ENCODE assay signal across 8 cellular contexts in genomic region chr1:3624194-3625136, GRCh38. TPM values are rescaled to one million over a fixed set of nuclear protein-coding genes. Genes with fewer than 3 reads are reported as not detected.
DNase-seq lines count a peak whose midpoint lies in the region; ATAC-seq and TF ChIP-seq lines count a peak whose summit lies in the region.

Gene TPRG1L, plus strand, starts transcription at chr1:3625015. Its CDS starts 58 bp downstream, at chr1:3625073.

- peak within 1 kb of the TSS; percentile 72 for H3K9ac ChIP-seq in BLaER1

- CTCF ChIA-PET in activated CD4-positive, alpha-beta T cell treated with anti-CD3 and anti-CD28 coated beads, Interleukin-2, amount 10 ng/mL, durations not matched to agents 7 days and 5 days (lab: Charles Lee) = no interaction called here

- no peak for TF ChIP-seq CTCF in coronary artery (IDR thresholded peaks at IDR 0.05)

- peaks cover 9% of the 10 kb centered on the region for H3K36me3 Mint-ChIP-seq in activated CD4-positive, alpha-beta T cell treated with anti-CD3 and anti-CD28 coated beads, Interleukin-2, amount 10 ng/mL, durations not matched to agents 7 days and 5 days (ENCODE audit: low read depth)

- DNase-seq in NCI-H69 (lab: John Stamatoyannopoulos, UW) (peak; percentile 95), coronary artery (ENCODE audit: low spot score) (peak; percentile 98), left kidney (ENCODE audit: low read depth, low spot score) (peak; percentile 99)
- peak; percentile 98 for DNase-seq in activated CD4-positive, alpha-beta T cell treated with anti-CD3 and anti-CD28 coated beads, Interleukin-2, amount 10 ng/mL, durations not matched to agents 7 days and 5 days
- DNase-seq in stimulated activated CD4-positive, alpha-beta T cell treated with anti-CD3 and anti-CD28 coated beads, Interleukin-1b, Interleukin-23, amount 100 ng/mL, for 48 hours = peak; percentile 97

- no peaks in the 10 kb centered on the region for H3K9me3 ChIP-seq in BLaER1

- H3K27ac Mint-ChIP-seq in activated CD4-positive, alpha-beta T cell treated with anti-CD3 and anti-CD28 coated beads, Interleukin-2, amount 10 ng/mL, durations not matched to agents 7 days and 5 days = peak within 1 kb of the TSS; percentile 95

- H3K4me3 ChIP-seq in BLaER1 = peak within 1 kb of the TSS; percentile 83
- peak within 1 kb of the TSS; percentile 85 for H3K4me3 ChIP-seq in coronary artery

- H3K4me1 ChIP-seq in BLaER1 = peaks cover 40% of the 10 kb centered on the region

- POLR2A ChIA-PET in activated CD4-positive, alpha-beta T cell treated with anti-CD3 and anti-CD28 coated beads, Interleukin-2, amount 10 ng/mL, durations not matched to agents 7 days and 5 days (lab: Charles Lee) = no interaction called here

- H3K4me3 Mint-ChIP-seq in activated CD4-positive, alpha-beta T cell treated with anti-CD3 and anti-CD28 coated beads, Interleukin-2, amount 10 ng/mL, durations not matched to agents 7 days and 5 days = peak within 1 kb of the TSS; percentile 96

- peaks cover 26% of the 10 kb centered on the region for H3K36me3 ChIP-seq in BLaER1

- no peaks in the 10 kb centered on the region for H3K9me3 Mint-ChIP-seq in activated CD4-positive, alpha-beta T cell treated with anti-CD3 and anti-CD28 coated beads, Interleukin-2, amount 10 ng/mL, durations not matched to agents 7 days and 5 days

- peaks cover 41% of the 10 kb centered on the region for H4K20me1 ChIP-seq in BLaER1

- H3K27ac ChIP-seq in BLaER1 (peak within 1 kb of the TSS; percentile 26; the same call in 1 of the 2 replicates), coronary artery (peak within 1 kb of the TSS; percentile 71 to 91)

- H3K27me3 Mint-ChIP-seq in activated CD4-positive, alpha-beta T cell treated with anti-CD3 and anti-CD28 coated beads, Interleukin-2, amount 10 ng/mL, durations not matched to agents 7 days and 5 days = no peaks in the 10 kb centered on the region

- peak; percentile 88 for ATAC-seq in GM19328 (IDR thresholded peaks at IDR 0.05; ENCODE audit: unreplicated experiment)
- ATAC-seq in HG03469 (IDR thresholded peaks at IDR 0.05; ENCODE audit: unreplicated experiment) = peak; percentile 83

- H3K4me1 Mint-ChIP-seq in activated CD4-positive, alpha-beta T cell treated with anti-CD3 and anti-CD28 coated beads, Interleukin-2, amount 10 ng/mL, durations not matched to agents 7 days and 5 days = peaks cover 34% of the 10 kb centered on the region

- H3K27me3 ChIP-seq in BLaER1 = peaks cover 29% of the 10 kb centered on the region

- peak within 1 kb of the TSS; percentile 99 for H3K4me2 ChIP-seq in BLaER1

RNA-seq across cellular contexts. Expression of gene TPRG1L, which starts in this region (rescaled TPM):
- total RNA-seq in activated CD4-positive, alpha-beta T cell treated with anti-CD3 and anti-CD28 coated beads, Interleukin-2, amount 10 ng/mL, durations not matched to agents 7 days and 5 days = 10 to 100 TPM; 13.6 to 14.7 TPM

Comparison
In these comparisons a context has a peak if more than half of its experiments do, and no peak if none do; other contexts are left out.
1. Peak in every context shown above with its lines: DNase-seq, ATAC-seq, H3K4me3 ChIP-seq and H3K27ac ChIP-seq.